In the genomic region with DNA sequence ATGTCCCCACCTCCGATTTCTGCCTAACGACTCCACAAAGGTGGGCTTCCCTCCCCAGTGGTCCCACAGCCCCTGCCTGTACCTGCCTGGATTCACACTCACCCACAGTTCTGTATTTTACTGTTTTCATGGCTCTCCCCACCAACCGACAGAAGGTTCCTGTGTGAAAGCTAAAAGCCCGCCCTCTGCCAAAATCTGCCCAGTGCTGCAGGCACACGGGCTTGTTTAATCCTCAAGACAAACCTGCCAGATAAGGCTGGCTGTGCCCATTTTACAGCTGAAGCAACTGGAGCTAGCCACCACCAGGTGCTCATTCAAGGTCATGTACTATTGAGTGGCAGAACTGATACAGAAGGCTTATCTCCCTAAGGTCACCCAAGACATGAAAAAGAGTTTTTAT, we compare ENCODE assay signal across 11 cellular contexts.
DNase-seq lines count a peak whose midpoint lies in the region; ATAC-seq and TF ChIP-seq lines count a peak whose summit lies in the region.
"Had no signal": no experiment of that assay in that cellular context is flagged by ENCODE, and none has a peak within 500 bp of the region (broad histone marks: within the 10 kb centered on the region; RNA-seq: fewer than 3 reads in every experiment).

No MANE protein-coding gene starts in this region.

- ATAC-seq in natural killer cell = peak; percentile 35 to 48 (median 38)
- ATAC-seq in HG03097 (IDR thresholded peaks at IDR 0.05; ENCODE audit: low FRiP score, unreplicated experiment) = no peak
- ATAC-seq: lower lobe of right lung, PC-3 had no signal

- H3K36me3 Mint-ChIP-seq in activated T-helper 2 cell treated with anti-CD3 and anti-CD28 coated beads, Interferon-gamma antibody, Interleukin-2, Interleukin-4, amounts not matched to agents 10 μg/mL and 5 μg/mL and 100 μg/mL, durations not matched to agents 14 hours and 24 hours and 36 hours (ENCODE audit: low read depth) = peaks cover 7% of the 10 kb centered on the region
- H3K36me3 Mint-ChIP-seq in natural killer cell = no peaks in the 10 kb centered on the region

- intact Hi-C loops in activated T-helper 2 cell treated with anti-CD3 and anti-CD28 coated beads, Interferon-gamma antibody, Interleukin-2, Interleukin-4, amounts not matched to agents 10 μg/mL and 5 μg/mL and 100 μg/mL, durations not matched to agents 14 hours and 24 hours and 36 hours (cut with micrococcal nuclease) = no loop called here
- intact Hi-C loops in natural killer cell (cut with micrococcal nuclease) = loop anchor here (5.0 to 10.0 kb wide), 3 partner anchors 52 to 231 kb away; no protein-coding TSS in a partner anchor

- H3K27me3 Mint-ChIP-seq in activated T-helper 2 cell treated with anti-CD3 and anti-CD28 coated beads, Interferon-gamma antibody, Interleukin-2, Interleukin-4, amounts not matched to agents 10 μg/mL and 5 μg/mL and 100 μg/mL, durations not matched to agents 14 hours and 24 hours and 36 hours (ENCODE audit: low read depth) = no peaks in the 10 kb centered on the region
- no peaks in the 10 kb centered on the region for H3K27me3 Mint-ChIP-seq in natural killer cell (ENCODE audit: low read depth in 2 of 2)

- H3K4me3 Mint-ChIP-seq in activated T-helper 2 cell treated with anti-CD3 and anti-CD28 coated beads, Interferon-gamma antibody, Interleukin-2, Interleukin-4, amounts not matched to agents 10 μg/mL and 5 μg/mL and 100 μg/mL, durations not matched to agents 14 hours and 24 hours and 36 hours (ENCODE audit: low read depth) = no peak overlapping the region
- peak overlapping the region; percentile 76 for H3K4me3 Mint-ChIP-seq in natural killer cell

- H3K4me1 Mint-ChIP-seq in activated T-helper 2 cell treated with anti-CD3 and anti-CD28 coated beads, Interferon-gamma antibody, Interleukin-2, Interleukin-4, amounts not matched to agents 10 μg/mL and 5 μg/mL and 100 μg/mL, durations not matched to agents 14 hours and 24 hours and 36 hours (ENCODE audit: low read depth) = peaks cover 82% of the 10 kb centered on the region
- H3K4me1 Mint-ChIP-seq in natural killer cell = peaks cover 82 to 88% of the 10 kb centered on the region in 2 donors

- no peaks in the 10 kb centered on the region for H3K9me3 Mint-ChIP-seq in activated T-helper 2 cell treated with anti-CD3 and anti-CD28 coated beads, Interferon-gamma antibody, Interleukin-2, Interleukin-4, amounts not matched to agents 10 μg/mL and 5 μg/mL and 100 μg/mL, durations not matched to agents 14 hours and 24 hours and 36 hours
- H3K9me3 Mint-ChIP-seq in natural killer cell = no peaks in the 10 kb centered on the region

- no peak for TF ChIP-seq CTCF in natural killer cell (IDR thresholded peaks at IDR 0.05)

- H3K27ac Mint-ChIP-seq in activated T-helper 2 cell treated with anti-CD3 and anti-CD28 coated beads, Interferon-gamma antibody, Interleukin-2, Interleukin-4, amounts not matched to agents 10 μg/mL and 5 μg/mL and 100 μg/mL, durations not matched to agents 14 hours and 24 hours and 36 hours = peak overlapping the region; percentile 76
- H3K27ac Mint-ChIP-seq in natural killer cell = peak overlapping the region; percentile 91 to 99

- peak; percentile 47 for DNase-seq in activated gamma-delta T cell treated with Interleukin-2 at 50 U/mL for 16 hours
- no peak for DNase-seq in activated gamma-delta T cell (lab: John Stamatoyannopoulos, UW)
- DNase-seq in NOMO-1 treated with DMSO at 0.1 percent for 48 hours (lab: John Stamatoyannopoulos, UW; ENCODE audit: unreplicated experiment) = peak; percentile 16
- no peak for DNase-seq in activated T-helper 2 cell treated with anti-CD3 and anti-CD28 coated beads, Interferon-gamma antibody, Interleukin-2, Interleukin-4, amounts not matched to agents 10 μg/mL and 5 μg/mL and 100 μg/mL, durations not matched to agents 14 hours and 24 hours and 36 hours (ENCODE audit: low spot score)
- DNase-seq in natural killer cell = peak; percentile 41
- no peak for DNase-seq in GF-D8 (lab: John Stamatoyannopoulos, UW)
- no peak for DNase-seq in amniotic stem cell (lab: John Stamatoyannopoulos, UW)
- DNase-seq: lower lobe of right lung, NCI-H187 had no signal

Comparison
In these comparisons a context has a peak if more than half of its experiments do, and no peak if none do; other contexts are left out.
1. DNase-seq: peak in activated gamma-delta T cell treated with Interleukin-2 at 50 U/mL for 16 hours (single experiment), NOMO-1 treated with DMSO at 0.1 percent for 48 hours (single experiment) and natural killer cell (single experiment); none in activated gamma-delta T cell (single experiment), activated T-helper 2 cell treated with anti-CD3 and anti-CD28 coated beads, Interferon-gamma antibody, Interleukin-2, Interleukin-4, amounts not matched to agents 10 μg/mL and 5 μg/mL and 100 μg/mL, durations not matched to agents 14 hours and 24 hours and 36 hours (single experiment), GF-D8 (single experiment) and amniotic stem cell (single experiment).